Comparison of ENCODE assay signal across 25 cellular contexts in genomic region chr22:49213731-49214352, GRCh38.
DNase-seq lines count a peak whose midpoint lies in the region; ATAC-seq and TF ChIP-seq lines count a peak whose summit lies in the region.
"Had no signal": no experiment of that assay in that cellular context is flagged by ENCODE, and none has a peak within 500 bp of the region (broad histone marks: within the 10 kb centered on the region; RNA-seq: fewer than 3 reads in every experiment).

No MANE protein-coding gene starts in this region.

- H3K9me3 Mint-ChIP-seq in H9 = peaks cover 23 to 24% of the 10 kb centered on the region in 2 experiments

- peak; percentile 6 for DNase-seq in activated CD4-positive, CD25-positive, alpha-beta regulatory T cell treated with anti-CD3 and anti-CD28 coated beads, Interleukin-2, amount 50 U/mL, for 72 hours
- peak; percentile 15 for DNase-seq in H9
- DNase-seq in dorsolateral prefrontal cortex = peak in 7 of 10 donors; percentile 2 to 18 (median 8)
- peak; percentile 58 for DNase-seq in posterior vena cava (ENCODE audit: low spot score)
- DNase-seq: activated CD4-positive, alpha-beta T cell treated with anti-CD3 and anti-CD28 coated beads for 48 hours; central memory CD4-positive, alpha-beta T cell; midbrain; naive thymus-derived CD4-positive, alpha-beta T cell; NCI-H1417 treated with DMSO at 0.1 percent for 48 hours; NCI-H2081 treated with DMSO at 0.1 percent for 48 hours; NCI-H345; NCI-H774; nucleus accumbens; substantia nigra had no signal

- H4K20me1 ChIP-seq in H9 (ENCODE audit: control insufficient read depth, insufficient read depth, insufficient read length) = no peaks in the 10 kb centered on the region

- no peaks in the 10 kb centered on the region for H3K4me1 ChIP-seq in H9 (ENCODE audit: insufficient read depth, low read length)
- H3K4me1 ChIP-seq: left lung had no signal

- no CpG with 5 or more reads among the region's 18 CpGs for WGBS in H9 (ENCODE audit: extremely low coverage, insufficient read length, low lambda C conversion rate)

- H3K79me1 ChIP-seq in H9 (ENCODE audit: insufficient read depth, low read depth, low read length, poor library complexity, severe bottlenecking) = no peaks in the 10 kb centered on the region

- H3K4me3 ChIP-seq in dorsolateral prefrontal cortex = no peak overlapping the region
- H3K4me3 ChIP-seq: hepatocyte, left lung, smooth muscle cell had no signal

- H3K27me3 ChIP-seq in H9 (ENCODE audit: insufficient read depth, low read length) (no peaks in the 10 kb centered on the region), dorsolateral prefrontal cortex (peaks cover 0 to 42% (median 6%) of the 10 kb centered on the region in 45 donors)
- H3K27me3 ChIP-seq: hepatocyte had no signal

- no peak overlapping the region for H2AFZ ChIP-seq in H9 (ENCODE audit: low read length)
- H2AFZ ChIP-seq: hepatocyte had no signal

- no peak overlapping the region for H3K4me2 ChIP-seq in H9 (ENCODE audit: insufficient read depth, insufficient read length, low read length)
- H3K4me2 ChIP-seq: hepatocyte, KMS-11, smooth muscle cell had no signal

- H3K18ac ChIP-seq in H9 (ENCODE audit: insufficient read length, low read depth, low read length) = no peak overlapping the region

- H3T11ph ChIP-seq in H9 (ENCODE audit: low read length) = no peak overlapping the region

- no peak overlapping the region for H2BK5ac ChIP-seq in H9 (ENCODE audit: insufficient read length, low read length)

- H3K27ac Mint-ChIP-seq in H9 = no peak overlapping the region
- H3K27ac Mint-ChIP-seq: activated naive CD8-positive, alpha-beta T cell; dendritic cell treated with granulocyte-macrophage colony-stimulating factor and Interleukin-4, amounts not matched to agents 40 ng/mL and 50 ng/mL, for 4 days; naive thymus-derived CD4-positive, alpha-beta T cell had no signal

- intact Hi-C loops in dorsolateral prefrontal cortex (cut with DNase I) = no loop called here
- intact Hi-C loops in posterior vena cava (cut with DNase I) = no loop called here

- no peak overlapping the region for H3K56ac ChIP-seq in H9 (ENCODE audit: insufficient read length, low read depth, low read length)

- H3K27ac ChIP-seq in H9 (ENCODE audit: insufficient read length, low read depth, low read length) = no peak overlapping the region
- H3K27ac ChIP-seq in dorsolateral prefrontal cortex = no peak overlapping the region
- H3K27ac ChIP-seq: 22Rv1, hepatocyte, KMS-11, left lung had no signal

- ATAC-seq in activated CD4-positive, CD25-positive, alpha-beta regulatory T cell treated with anti-CD3 and anti-CD28 coated beads, Interleukin-2, amount 50 U/mL, for 24 hours = no peak
- ATAC-seq in HG03378 (IDR thresholded peaks at IDR 0.05; ENCODE audit: unreplicated experiment) (no peak), SK-N-SH treated with all-trans-retinoic acid at 6 μM for 48 hours (no peak), HG02623 (IDR thresholded peaks at IDR 0.05; ENCODE audit: unreplicated experiment) (no peak)
- ATAC-seq: left lung; naive thymus-derived CD4-positive, alpha-beta T cell had no signal

- H3K23ac ChIP-seq in H9 (ENCODE audit: insufficient read length, low read depth, low read length) = no peak overlapping the region

- H3K14ac ChIP-seq in H9 (ENCODE audit: insufficient read depth, low read length) = no peak overlapping the region

- no peak overlapping the region for H3K4ac ChIP-seq in H9 (ENCODE audit: low read depth, low read length)

- H3K4me3 Mint-ChIP-seq in H9 = no peak overlapping the region; a peak in 1 of 5 replicates
- H3K4me3 Mint-ChIP-seq: activated naive CD8-positive, alpha-beta T cell; dendritic cell treated with granulocyte-macrophage colony-stimulating factor and Interleukin-4, amounts not matched to agents 40 ng/mL and 50 ng/mL, for 4 days; naive thymus-derived CD4-positive, alpha-beta T cell had no signal

- H2AK5ac ChIP-seq in H9 (ENCODE audit: insufficient read length, low read length) = no peak overlapping the region

- H3K9me3 ChIP-seq in H9 (ENCODE audit: control insufficient read depth, low read depth, low read length) = peaks cover 11% of the 10 kb centered on the region

- H3K9ac ChIP-seq in H9 (ENCODE audit: extremely low read depth, insufficient read length, low read length) = no peak overlapping the region
- H3K9ac ChIP-seq: KMS-11 had no signal

- H4K91ac ChIP-seq in H9 (ENCODE audit: insufficient read length, low read depth, low read length) = no peak overlapping the region

- H4K8ac ChIP-seq in H9 (replicated peaks; ENCODE audit: insufficient read length, low read depth, low read length) = no peak overlapping the region

- H3K36me3 Mint-ChIP-seq in H9 (ENCODE audit: insufficient read depth in 1 of 3, low read depth in 3 of 3) = peaks cover 6 to 16% (median 6%) of the 10 kb centered on the region in 3 experiments
- H3K36me3 Mint-ChIP-seq: activated naive CD8-positive, alpha-beta T cell had no signal

- H4K5ac ChIP-seq in H9 (ENCODE audit: insufficient read length, low read depth, low read length) = no peak overlapping the region

- H3K27me3 Mint-ChIP-seq in H9 (ENCODE audit: low read depth) = peaks cover 44% of the 10 kb centered on the region
- H3K27me3 Mint-ChIP-seq: dendritic cell treated with granulocyte-macrophage colony-stimulating factor and Interleukin-4, amounts not matched to agents 40 ng/mL and 50 ng/mL, for 4 days had no signal

- H2BK12ac ChIP-seq in H9 (ENCODE audit: insufficient read length, low read depth, low read length) = no peak overlapping the region

- H3K79me2 ChIP-seq in H9 (ENCODE audit: insufficient read depth, low read length) = no peaks in the 10 kb centered on the region
- H3K79me2 ChIP-seq: hepatocyte had no signal

- H3K23me2 ChIP-seq in H9 (ENCODE audit: insufficient read length, low read depth, low read length, poor library complexity, severe bottlenecking) = no peaks in the 10 kb centered on the region

- peak; percentile 33; the same call in 1 of the 3 replicates for TF ChIP-seq CTCF in H9 (conservative IDR thresholded peaks at IDR 0.05)
- TF ChIP-seq CTCF in dorsolateral prefrontal cortex (IDR thresholded peaks at IDR 0.05 in 54 of 56, conservative IDR thresholded peaks at IDR 0.05 in 2 of 56; ENCODE audit: low read depth in 1 of 56, partially characterized antibody in 56 of 56) = no peak

- no peak overlapping the region for H2BK20ac ChIP-seq in H9 (ENCODE audit: low read depth, low read length, poor library complexity, severe bottlenecking)

- H3K4me1 Mint-ChIP-seq in H9 = no peaks in the 10 kb centered on the region
- H3K4me1 Mint-ChIP-seq: naive thymus-derived CD4-positive, alpha-beta T cell had no signal

- H2BK15ac ChIP-seq in H9 (ENCODE audit: low read depth, low read length) = no peak overlapping the region

- no peak overlapping the region for H2BK120ac ChIP-seq in H9 (ENCODE audit: low read depth, low read length, poor library complexity, severe bottlenecking)

TF ChIP-seq in SK-N-SH treated with all-trans-retinoic acid at 6 μM for 48 hours, 23 proteins besides CTCF, POLR2A, EP300 and RAD21:
- TF ChIP-seq OSR1 (CRISPR knock-in tag; IDR thresholded peaks at IDR 0.05) (no peak), RARB (CRISPR knock-in tag; IDR thresholded peaks at IDR 0.05) (no peak), CSDC2 (CRISPR knock-in tag; IDR thresholded peaks at IDR 0.05) (no peak), BACH2 (CRISPR knock-in tag; IDR thresholded peaks at IDR 0.05; ENCODE audit: borderline replicate concordance) (no peak), ARNTL (CRISPR knock-in tag; IDR thresholded peaks at IDR 0.05; ENCODE audit: borderline replicate concordance, low read depth) (no peak), PPARA (CRISPR knock-in tag; IDR thresholded peaks at IDR 0.05; ENCODE audit: borderline replicate concordance) (no peak), ZFP30 (CRISPR knock-in tag; IDR thresholded peaks at IDR 0.05) (no peak)
- TF ChIP-seq, protein P1, sequence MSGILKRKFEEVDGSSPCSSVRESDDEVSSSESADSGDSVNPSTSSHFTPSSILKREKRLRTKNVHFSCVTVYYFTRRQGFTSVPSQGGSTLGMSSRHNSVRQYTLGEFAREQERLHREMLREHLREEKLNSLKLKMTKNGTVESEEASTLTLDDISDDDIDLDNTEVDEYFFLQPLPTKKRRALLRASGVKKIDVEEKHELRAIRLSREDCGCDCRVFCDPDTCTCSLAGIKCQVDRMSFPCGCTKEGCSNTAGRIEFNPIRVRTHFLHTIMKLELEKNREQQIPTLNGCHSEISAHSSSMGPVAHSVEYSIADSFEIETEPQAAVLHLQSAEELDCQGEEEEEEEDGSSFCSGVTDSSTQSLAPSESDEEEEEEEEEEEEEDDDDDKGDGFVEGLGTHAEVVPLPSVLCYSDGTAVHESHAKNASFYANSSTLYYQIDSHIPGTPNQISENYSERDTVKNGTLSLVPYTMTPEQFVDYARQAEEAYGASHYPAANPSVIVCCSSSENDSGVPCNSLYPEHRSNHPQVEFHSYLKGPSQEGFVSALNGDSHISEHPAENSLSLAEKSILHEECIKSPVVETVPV (CRISPR knock-in tag; IDR thresholded peaks at IDR 0.05) = no peak

Comparison
In these comparisons a context has a peak if more than half of its experiments do, and no peak if none do; other contexts are left out.
1. DNase-seq: peak in every context shown above with its lines; median percentile 58 in posterior vena cava; 15 in H9; 8 in dorsolateral prefrontal cortex; 6 in activated CD4-positive, CD25-positive, alpha-beta regulatory T cell treated with anti-CD3 and anti-CD28 coated beads, Interleukin-2, amount 50 U/mL, for 72 hours.